Comparison of ENCODE assay signal across 10 cellular contexts in genomic region chr15:64695571-64695992, GRCh38.
DNase-seq lines count a peak whose midpoint lies in the region; ATAC-seq and TF ChIP-seq lines count a peak whose summit lies in the region.
"Had no signal": no experiment of that assay in that cellular context is flagged by ENCODE, and none has a peak within 500 bp of the region (broad histone marks: within the 10 kb centered on the region; RNA-seq: fewer than 3 reads in every experiment).

No MANE protein-coding gene starts in this region.

- no peaks in the 10 kb centered on the region for H3K9me3 ChIP-seq in DOHH2 (ENCODE audit: control insufficient read depth, insufficient read depth, low read length)

- TF ChIP-seq CTCF in DOHH2 (IDR thresholded peaks at IDR 0.05; ENCODE audit: low read depth, low read length, poor library complexity, severe bottlenecking) (no peak), dorsolateral prefrontal cortex (IDR thresholded peaks at IDR 0.05 in 54 of 56, conservative IDR thresholded peaks at IDR 0.05 in 2 of 56; ENCODE audit: low read depth in 1 of 56, partially characterized antibody in 56 of 56) (no peak)

- no peak for ATAC-seq in HG03097 (IDR thresholded peaks at IDR 0.05; ENCODE audit: low FRiP score, unreplicated experiment)

- H3K27me3 ChIP-seq in DOHH2 (ENCODE audit: control insufficient read depth, low read length): no peaks in the 10 kb centered on the region
- H3K27me3 ChIP-seq in dorsolateral prefrontal cortex: no peaks in the 10 kb centered on the region

- H3K27ac ChIP-seq in DOHH2 (ENCODE audit: low read depth, low read length) (peak overlapping the region; percentile 30), dorsolateral prefrontal cortex (peak overlapping the region; percentile 60 to 99 (median 94))

- H3K4me1 ChIP-seq in DOHH2 (ENCODE audit: control insufficient read depth, low read length): peaks cover 40% of the 10 kb centered on the region

- peaks cover 58% of the 10 kb centered on the region for H3K79me2 ChIP-seq in DOHH2 (ENCODE audit: control insufficient read depth, low read length)

- DNase-seq in NCI-H69 (lab: John Stamatoyannopoulos, UW) (peak; percentile 93), dorsolateral prefrontal cortex (no peak), putamen (ENCODE audit: low spot score) (peak; percentile 63), NCI-H187 treated with DMSO at 0.1 percent for 48 hours (lab: John Stamatoyannopoulos, UW) (no peak), HPDE6-E6E7 (ENCODE audit: extremely low spot score) (no peak)
- no peak for DNase-seq in activated CD8-positive, alpha-beta memory T cell treated with anti-CD3 and anti-CD28 coated beads for 24 hours
- DNase-seq: activated naive CD8-positive, alpha-beta T cell treated with anti-CD3 and anti-CD28 coated beads, Interleukin-2, amount 10 ng/mL, durations not matched to agents 7 days and 5 days; NCI-H2107 had no signal

- H3K4me3 ChIP-seq in DOHH2 (ENCODE audit: low read length) (peak overlapping the region; percentile 44), dorsolateral prefrontal cortex (peak overlapping the region in 17 of 59 donors; percentile 0 to 40 (median 12))

- peaks cover 28% of the 10 kb centered on the region for H3K36me3 ChIP-seq in DOHH2 (ENCODE audit: control insufficient read depth, low read length)

- H4K20me1 ChIP-seq in DOHH2 (ENCODE audit: control insufficient read depth, insufficient read depth, low read depth, low read length): peaks cover 35% of the 10 kb centered on the region

- H3F3A ChIP-seq in DOHH2 (ENCODE audit: control insufficient read depth, insufficient read depth): peaks cover 5% of the 10 kb centered on the region

- H3K4me2 ChIP-seq in DOHH2 (ENCODE audit: low read length): peak overlapping the region; percentile 57

- H3K9me2 ChIP-seq in DOHH2 (replicated peaks; ENCODE audit: control insufficient read depth, low read length): no peaks in the 10 kb centered on the region

- intact Hi-C loops in dorsolateral prefrontal cortex (cut with DNase I): no loop called here

Comparison
In these comparisons a context has a peak if more than half of its experiments do, and no peak if none do; other contexts are left out.
1. DNase-seq: peak in NCI-H69 (single experiment) and putamen (single experiment); none in dorsolateral prefrontal cortex (0 of 10), NCI-H187 treated with DMSO at 0.1 percent for 48 hours (single experiment), activated CD8-positive, alpha-beta memory T cell treated with anti-CD3 and anti-CD28 coated beads for 24 hours (single experiment) and HPDE6-E6E7 (single experiment).